In genomic region chr14:83664389-83664788, GRCh38 we compare ENCODE assay signal across 24 cellular contexts.
A peak's percentile ranks its signal among the peaks of the same experiment; 100 is the strongest.
DNase-seq lines count a peak whose midpoint lies in the region; ATAC-seq and TF ChIP-seq lines count a peak whose summit lies in the region.
"Had no signal": no experiment of that assay in that cellular context is flagged by ENCODE, and none has a peak within 500 bp of the region (broad histone marks: within the 10 kb centered on the region; RNA-seq: fewer than 3 reads in every experiment).

No MANE protein-coding gene starts in this region.

- H3K27me3 Mint-ChIP-seq in GM23338 (ENCODE audit: insufficient read depth, low read depth, poor library complexity): peaks cover 2% of the 10 kb centered on the region
- H3K27me3 Mint-ChIP-seq: CD4-positive, alpha-beta memory T cell; T-cell had no signal

- no peaks in the 10 kb centered on the region for H3K36me3 ChIP-seq in GM23338 (ENCODE audit: insufficient read depth)
- no peaks in the 10 kb centered on the region for H3K36me3 ChIP-seq in mesendoderm (ENCODE audit: control insufficient read depth, insufficient read depth, low read length)
- H3K36me3 ChIP-seq in hepatocyte (replicated peaks; ENCODE audit: insufficient read depth, low read depth): no peaks in the 10 kb centered on the region
- H3K36me3 ChIP-seq: BLaER1, HAP-1, MG63, SJCRH30 had no signal

- no peak overlapping the region for H3K9ac ChIP-seq in mesendoderm (ENCODE audit: low read length)
- H3K9ac ChIP-seq: BLaER1 had no signal

- no peak overlapping the region for H2AK5ac ChIP-seq in mesendoderm (ENCODE audit: low read length)

- no peak overlapping the region for H4K8ac ChIP-seq in mesendoderm (ENCODE audit: low read depth, low read length)

- CTCF ChIA-PET in RWPE1 (lab: Yijun Ruan, JAX): no interaction called here

- no peak overlapping the region for H2BK15ac ChIP-seq in mesendoderm (replicated peaks; ENCODE audit: low read depth)

- no peaks in the 10 kb centered on the region for H3K9me3 ChIP-seq in hepatocyte (ENCODE audit: low read depth)
- H3K9me3 ChIP-seq: BLaER1, Caco-2, HAP-1, MG63, SJCRH30 had no signal

- no peaks in the 10 kb centered on the region for H3K27me3 ChIP-seq in GM23338 (ENCODE audit: insufficient read depth)
- no peaks in the 10 kb centered on the region for H3K27me3 ChIP-seq in mesendoderm (ENCODE audit: insufficient read depth, low read length, poor library complexity)
- no peaks in the 10 kb centered on the region for H3K27me3 ChIP-seq in hepatocyte
- H3K27me3 ChIP-seq: BLaER1, MG63, SJCRH30 had no signal

- peak overlapping the region; percentile 93 for H3K27ac Mint-ChIP-seq in GM23338
- H3K27ac Mint-ChIP-seq: CD4-positive, alpha-beta memory T cell; T-cell had no signal

- H3K36me3 Mint-ChIP-seq in GM23338 (ENCODE audit: low read depth): no peaks in the 10 kb centered on the region; the same call in 2 of the 3 replicates
- H3K36me3 Mint-ChIP-seq: CD4-positive, alpha-beta memory T cell; T-cell had no signal

- H3K27ac ChIP-seq in GM23338 (ENCODE audit: low read depth) (no peak overlapping the region), mesendoderm (ENCODE audit: low read depth, low read length) (no peak overlapping the region), RWPE1 (no peak overlapping the region), hepatocyte (no peak overlapping the region)
- H3K27ac ChIP-seq: BLaER1, HL-60, SJCRH30 had no signal

- H3K79me1 ChIP-seq in mesendoderm (ENCODE audit: low read length): no peaks in the 10 kb centered on the region

- no peak overlapping the region for H3K4me3 Mint-ChIP-seq in GM23338
- H3K4me3 Mint-ChIP-seq: CD4-positive, alpha-beta memory T cell; T-cell had no signal

- no peaks in the 10 kb centered on the region for H4K20me1 ChIP-seq in GM23338 (replicated peaks; ENCODE audit: insufficient read depth)
- H4K20me1 ChIP-seq in hepatocyte (ENCODE audit: insufficient read depth, poor library complexity, severe bottlenecking): no peaks in the 10 kb centered on the region
- H4K20me1 ChIP-seq: BLaER1 had no signal

- no peak overlapping the region for H3K4me3 ChIP-seq in GM23338
- no peak overlapping the region for H3K4me3 ChIP-seq in mesendoderm (ENCODE audit: low read length)
- H3K4me3 ChIP-seq in hepatocyte: no peak overlapping the region
- H3K4me3 ChIP-seq: BLaER1, HAP-1, K562, MG63, SJCRH30 had no signal

- no peaks in the 10 kb centered on the region for H3F3A ChIP-seq in GM23338 (replicated peaks; ENCODE audit: low read depth)

- no peak overlapping the region for H3K23ac ChIP-seq in mesendoderm (ENCODE audit: low read length)

- no peak overlapping the region for H2BK5ac ChIP-seq in mesendoderm (ENCODE audit: low read length)

- H2AFZ ChIP-seq in GM23338: no peak overlapping the region
- H2AFZ ChIP-seq in hepatocyte: no peak overlapping the region

- H3K79me2 ChIP-seq in GM23338 (replicated peaks; ENCODE audit: insufficient read depth) (no peaks in the 10 kb centered on the region), mesendoderm (ENCODE audit: control insufficient read depth, insufficient read depth, low read length) (no peaks in the 10 kb centered on the region), hepatocyte (no peaks in the 10 kb centered on the region)

- H2BK120ac ChIP-seq in mesendoderm (ENCODE audit: low read depth, low read length): no peak overlapping the region

- H3K4me1 ChIP-seq in GM23338 (ENCODE audit: insufficient read depth): peaks cover 13% of the 10 kb centered on the region
- no peaks in the 10 kb centered on the region for H3K4me1 ChIP-seq in mesendoderm (ENCODE audit: control insufficient read depth, low read depth, low read length)
- H3K4me1 ChIP-seq in hepatocyte (ENCODE audit: insufficient read depth): no peaks in the 10 kb centered on the region
- H3K4me1 ChIP-seq: BLaER1, Caco-2, HAP-1, SJCRH30 had no signal

- H3K18ac ChIP-seq in mesendoderm (ENCODE audit: low read length): no peak overlapping the region

- no peak overlapping the region for H4K5ac ChIP-seq in mesendoderm (ENCODE audit: low read length)

- H3K9me2 ChIP-seq in GM23338 (ENCODE audit: insufficient read depth) (no peaks in the 10 kb centered on the region), hepatocyte (replicated peaks; ENCODE audit: insufficient read depth) (no peaks in the 10 kb centered on the region)

- H3K4me1 Mint-ChIP-seq in GM23338: peaks cover 19% of the 10 kb centered on the region
- H3K4me1 Mint-ChIP-seq: CD4-positive, alpha-beta memory T cell; T-cell had no signal

- no peak overlapping the region for H3K4ac ChIP-seq in mesendoderm (ENCODE audit: low read depth, low read length)

- POLR2A ChIA-PET in RWPE1 (lab: Yijun Ruan, JAX; ENCODE audit: low non-redundant PET): no interaction called here

- H3K9me3 Mint-ChIP-seq in GM23338: peaks cover 2% of the 10 kb centered on the region; the same call in 1 of the 3 replicates

- no peak overlapping the region for H3K56ac ChIP-seq in mesendoderm (ENCODE audit: low read length)

- TF ChIP-seq CTCF in GM23338 (conservative IDR thresholded peaks at IDR 0.05; ENCODE audit: low read depth in 2 of 2): no peak
- TF ChIP-seq CTCF in RWPE1 (conservative IDR thresholded peaks at IDR 0.05; ENCODE audit: low read depth): no peak
- TF ChIP-seq CTCF in hepatocyte (IDR thresholded peaks at IDR 0.05; ENCODE audit: poor library complexity): no peak

- peak; percentile 15 for DNase-seq in GM23338 (ENCODE audit: low spot score)
- peak; percentile 28 for DNase-seq in NCI-H1436 (lab: John Stamatoyannopoulos, UW)
- peak; percentile 69 for DNase-seq in NOMO-1 treated with DMSO at 0.1 percent for 48 hours (lab: John Stamatoyannopoulos, UW; ENCODE audit: unreplicated experiment)
- DNase-seq in mesendoderm: peak; percentile 82
- DNase-seq in amygdala (lab: John Stamatoyannopoulos, UW): no peak
- no peak for DNase-seq in RWPE1 (ENCODE audit: low spot score)
- DNase-seq in hepatocyte (ENCODE audit: low spot score): no peak
- DNase-seq: Caco-2; CD4-positive, alpha-beta memory T cell; DMS 273 treated with DMSO at 0.1 percent for 48 hours; DMS79 treated with DMSO at 0.1 percent for 48 hours; MG63; NCI-H1092 treated with DMSO at 0.1 percent for 48 hours; NCI-H1694 treated with DMSO at 0.1 percent for 48 hours; NCI-H2107; NCI-H345; NCI-H524; SJCRH30; T-cell had no signal

- H3K4me2 ChIP-seq in GM23338 (no peak overlapping the region; the same call in 1 of the 2 replicates), mesendoderm (ENCODE audit: low read length) (no peak overlapping the region), hepatocyte (no peak overlapping the region)
- H3K4me2 ChIP-seq: BLaER1 had no signal

- no peak for ATAC-seq in GM23338
- ATAC-seq: HepG2, K562, T-cell had no signal

TF ChIP-seq in GM23338, 12 proteins besides CTCF, POLR2A, EP300 and RAD21:
- TF ChIP-seq CREB1 (CRISPR knock-in tag; IDR thresholded peaks at IDR 0.05; ENCODE audit: low read depth) (no peak), NANOG (IDR thresholded peaks at IDR 0.05; ENCODE audit: borderline replicate concordance) (peak; percentile 68), EZH2 (IDR thresholded peaks at IDR 0.05; ENCODE audit: low read depth, unreplicated experiment) (no peak), ZNF331 (CRISPR knock-in tag; IDR thresholded peaks at IDR 0.05; ENCODE audit: low read depth) (no peak)
TF ChIP-seq in GM23338: peak in this region for 1.

Comparison
In these comparisons a context has a peak if more than half of its experiments do, and no peak if none do; other contexts are left out.
1. DNase-seq: peak in GM23338 (single experiment), NCI-H1436 (single experiment), NOMO-1 treated with DMSO at 0.1 percent for 48 hours (single experiment) and mesendoderm (single experiment); none in amygdala (0 of 56), RWPE1 (single experiment) and hepatocyte (single experiment).